In genomic region chr6:41288025-41288777, GRCh38 we compare ENCODE assay signal across 10 cellular contexts. TPM values are rescaled to one million over a fixed set of nuclear protein-coding genes. Genes with fewer than 3 reads are reported as not detected.
DNase-seq lines count a peak whose midpoint lies in the region; ATAC-seq and TF ChIP-seq lines count a peak whose summit lies in the region.
"Had no signal": no experiment of that assay in that cellular context is flagged by ENCODE, and none has a peak within 500 bp of the region (broad histone marks: within the 10 kb centered on the region; RNA-seq: fewer than 3 reads in every experiment).

No MANE protein-coding gene starts in this region.

- no peak overlapping the region for H2AFZ ChIP-seq in hepatocyte
- H2AFZ ChIP-seq: PC-9 had no signal

- H3K4me2 ChIP-seq in hepatocyte: peak overlapping the region; percentile 18
- H3K4me2 ChIP-seq: PC-9 had no signal

- H3K27me3 ChIP-seq in hepatocyte: no peaks in the 10 kb centered on the region

- no peaks in the 10 kb centered on the region for H3K36me3 Mint-ChIP-seq in T-helper 2 cell treated with Interferon-gamma antibody and Interleukin-4, amounts not matched to agents 5 μg/mL and 100 μg/mL, for 36 hours (ENCODE audit: low read depth)

- no peaks in the 10 kb centered on the region for H3K36me3 ChIP-seq in hepatocyte (replicated peaks; ENCODE audit: insufficient read depth, low read depth)
- H3K36me3 ChIP-seq: thoracic aorta had no signal

- no peaks in the 10 kb centered on the region for H3K4me1 Mint-ChIP-seq in T-helper 2 cell treated with Interferon-gamma antibody and Interleukin-4, amounts not matched to agents 5 μg/mL and 100 μg/mL, for 36 hours (ENCODE audit: low read depth)

- H3K9me3 Mint-ChIP-seq in T-helper 2 cell treated with Interferon-gamma antibody and Interleukin-4, amounts not matched to agents 5 μg/mL and 100 μg/mL, for 36 hours: no peaks in the 10 kb centered on the region

- no peaks in the 10 kb centered on the region for H3K79me2 ChIP-seq in hepatocyte

- H4K20me1 ChIP-seq in hepatocyte (ENCODE audit: insufficient read depth, poor library complexity, severe bottlenecking): no peaks in the 10 kb centered on the region

- peaks cover 26% of the 10 kb centered on the region for H3K27me3 Mint-ChIP-seq in T-helper 2 cell treated with Interferon-gamma antibody and Interleukin-4, amounts not matched to agents 5 μg/mL and 100 μg/mL, for 36 hours (ENCODE audit: low read depth)

- no peak overlapping the region for H3K27ac Mint-ChIP-seq in T-helper 2 cell treated with Interferon-gamma antibody and Interleukin-4, amounts not matched to agents 5 μg/mL and 100 μg/mL, for 36 hours

- 58% methylated on average over 6 of the region's 6 CpGs for WGBS in hepatocyte (ENCODE audit: low lambda C conversion rate, missing lambda C conversion rate)

- H3K4me3 Mint-ChIP-seq in T-helper 2 cell treated with Interferon-gamma antibody and Interleukin-4, amounts not matched to agents 5 μg/mL and 100 μg/mL, for 36 hours: no peak overlapping the region

- DNase-seq in DMS79 (lab: John Stamatoyannopoulos, UW) (peak; percentile 98), NCI-H510A (lab: John Stamatoyannopoulos, UW) (peak; percentile 95), hepatocyte (ENCODE audit: low spot score) (peak; percentile 57), amniotic stem cell (lab: John Stamatoyannopoulos, UW) (no peak), iPS-NIHi11 (ENCODE audit: low spot score) (no peak)
- DNase-seq in effector CD8-positive, alpha-beta T cell (lab: John Stamatoyannopoulos, UW): no peak
- DNase-seq in T-helper 2 cell treated with Interferon-gamma antibody and Interleukin-4, amounts not matched to agents 5 μg/mL and 100 μg/mL, for 36 hours (ENCODE audit: low spot score): no peak
- DNase-seq: PC-9 had no signal

- ATAC-seq in HG03066 (IDR thresholded peaks at IDR 0.05; ENCODE audit: low read depth, unreplicated experiment): peak; percentile 52

- no peak overlapping the region for H3K27ac ChIP-seq in hepatocyte
- H3K27ac ChIP-seq: PC-9 had no signal

- H3K9me2 ChIP-seq in hepatocyte (replicated peaks; ENCODE audit: insufficient read depth): no peaks in the 10 kb centered on the region

- H3K9me3 ChIP-seq in hepatocyte (ENCODE audit: low read depth): no peaks in the 10 kb centered on the region
- H3K9me3 ChIP-seq: thoracic aorta had no signal

- TF ChIP-seq CTCF in hepatocyte (IDR thresholded peaks at IDR 0.05; ENCODE audit: poor library complexity): no peak

- peaks cover 3% of the 10 kb centered on the region for H3K4me1 ChIP-seq in hepatocyte (ENCODE audit: insufficient read depth)

- no peak overlapping the region for H3K4me3 ChIP-seq in hepatocyte
- H3K4me3 ChIP-seq: PC-9, thoracic aorta had no signal

RNA-seq across cellular contexts. Expression of gene TREM1, which starts 1.7 kb away (rescaled TPM):
- total RNA-seq in hepatocyte: 0.63 and 0.84 TPM in 2 replicates
- 2.3 and 2.8 TPM in 2 replicates for polyA plus RNA-seq in hepatocyte
- total RNA-seq: PC-9 had no signal

RNA-seq across cellular contexts. Expression of gene NCR2, which starts 47.2 kb away (rescaled TPM):
- total RNA-seq in hepatocyte: not detected in 2 replicates
- not detected in 2 replicates for polyA plus RNA-seq in hepatocyte
- total RNA-seq: PC-9, thoracic aorta had no signal

Comparison
In these comparisons a context has a peak if more than half of its experiments do, and no peak if none do; other contexts are left out.
1. DNase-seq: peak in DMS79 (single experiment), NCI-H510A (single experiment) and hepatocyte (single experiment); none in effector CD8-positive, alpha-beta T cell (single experiment), amniotic stem cell (single experiment), T-helper 2 cell treated with Interferon-gamma antibody and Interleukin-4, amounts not matched to agents 5 μg/mL and 100 μg/mL, for 36 hours (single experiment) and iPS-NIHi11 (single experiment).